In genomic region chr11:32374261-32374711, GRCh38 we compare ENCODE assay signal across 9 cellular contexts.
DNase-seq lines count a peak whose midpoint lies in the region; ATAC-seq, FAIRE-seq and TF ChIP-seq lines count a peak whose summit lies in the region.
"Had no signal": no experiment of that assay in that cellular context is flagged by ENCODE, and none has a peak within 500 bp of the region (broad histone marks: within the 10 kb centered on the region; RNA-seq: fewer than 3 reads in every experiment).

No MANE protein-coding gene starts in this region.

- H3K27ac Mint-ChIP-seq in astrocyte (ENCODE audit: unreplicated experiment) (no peak overlapping the region), nephron progenitor cell (no peak overlapping the region)

- 0 out of 2 replicates have a peak, but pooled peaks cover 15% of the 10 kb centered on the region for H3K27me3 ChIP-seq in GM23248 (replicated peaks; ENCODE audit: insufficient read depth)
- peaks cover 5% of the 10 kb centered on the region for H3K27me3 ChIP-seq in astrocyte (ENCODE audit: insufficient read depth, low read length)

- ATAC-seq in HG03097 (IDR thresholded peaks at IDR 0.05; ENCODE audit: low FRiP score, unreplicated experiment) = no peak

- in situ Hi-C loops in GM23248 (cut with MboI) = no loop called here

- no peaks in the 10 kb centered on the region for H3K9me2 ChIP-seq in GM23248 (ENCODE audit: insufficient read depth)

- H3K4me3 Mint-ChIP-seq in astrocyte (ENCODE audit: unreplicated experiment) (no peak overlapping the region), nephron progenitor cell (no peak overlapping the region)

- H3K4me2 ChIP-seq in GM23248 (ENCODE audit: unreplicated experiment) = no peak overlapping the region
- no peak overlapping the region for H3K4me2 ChIP-seq in astrocyte (ENCODE audit: low read length)

- H3K9ac ChIP-seq in GM23248 (no peak overlapping the region), astrocyte (ENCODE audit: low read length) (no peak overlapping the region)

- H4K20me1 ChIP-seq in GM23248 (ENCODE audit: insufficient read depth) = no peaks in the 10 kb centered on the region; the same call in 1 of the 2 replicates
- H4K20me1 ChIP-seq in astrocyte (ENCODE audit: insufficient read depth, low read length) = no peaks in the 10 kb centered on the region

- H3K4me1 ChIP-seq in GM23248 (ENCODE audit: insufficient read depth) (no peaks in the 10 kb centered on the region), astrocyte (ENCODE audit: insufficient read depth, low read length) (no peaks in the 10 kb centered on the region)

- H3K79me2 ChIP-seq in GM23248 (ENCODE audit: insufficient read depth) = no peaks in the 10 kb centered on the region
- no peaks in the 10 kb centered on the region for H3K79me2 ChIP-seq in astrocyte (ENCODE audit: insufficient read depth, low read length)

- no peak overlapping the region for H2AFZ ChIP-seq in GM23248
- no peak overlapping the region for H2AFZ ChIP-seq in astrocyte (ENCODE audit: low read depth, low read length)

- no peak overlapping the region for H3K4me3 ChIP-seq in GM23248
- no peak overlapping the region for H3K4me3 ChIP-seq in astrocyte (ENCODE audit: insufficient read depth, low read depth, low read length)

- DNase-seq in DMS 273 (lab: John Stamatoyannopoulos, UW; ENCODE audit: unreplicated experiment) (peak; percentile 80), DMS 273 treated with DMSO at 0.1 percent for 48 hours (lab: John Stamatoyannopoulos, UW) (no peak), GM23248 (peak; percentile 39), NCI-H526 (lab: John Stamatoyannopoulos, UW) (peak; percentile 64 to 93), astrocyte (ENCODE audit: low read depth) (no peak), nephron progenitor cell (peak; percentile 43), mucosa of gallbladder (ENCODE audit: low spot score) (no peak)

- peaks cover 3% of the 10 kb centered on the region for H3K9me3 ChIP-seq in GM23248 (ENCODE audit: low read depth)
- H3K9me3 ChIP-seq in astrocyte (ENCODE audit: insufficient read depth, low read depth, low read length) = no peaks in the 10 kb centered on the region

- H3K36me3 Mint-ChIP-seq in astrocyte (ENCODE audit: low read depth, unreplicated experiment) (no peaks in the 10 kb centered on the region), nephron progenitor cell (ENCODE audit: low read depth) (peaks cover 78% of the 10 kb centered on the region)

- H3K4me1 Mint-ChIP-seq in astrocyte (ENCODE audit: low read depth, unreplicated experiment) (no peaks in the 10 kb centered on the region), nephron progenitor cell (peaks cover 11% of the 10 kb centered on the region)

- no peak for FAIRE-seq in astrocyte (lab: Jason Lieb, UNC)
- FAIRE-seq: A204.1 had no signal

- H3K9me3 Mint-ChIP-seq in astrocyte (ENCODE audit: unreplicated experiment) = peaks cover 16% of the 10 kb centered on the region
- H3K9me3 Mint-ChIP-seq in nephron progenitor cell = peaks cover 64% of the 10 kb centered on the region

- no peaks in the 10 kb centered on the region for H3F3A ChIP-seq in GM23248 (ENCODE audit: insufficient read depth)

- H3K36me3 ChIP-seq in GM23248 (ENCODE audit: low read depth) = no peaks in the 10 kb centered on the region
- H3K36me3 ChIP-seq in astrocyte (ENCODE audit: insufficient read depth, low read length) = no peaks in the 10 kb centered on the region

- H3K27ac ChIP-seq in GM23248 (no peak overlapping the region), astrocyte (ENCODE audit: low read depth, low read length) (no peak overlapping the region)

- H3K27me3 Mint-ChIP-seq in astrocyte (ENCODE audit: low read depth, unreplicated experiment) = peaks cover 28% of the 10 kb centered on the region
- H3K27me3 Mint-ChIP-seq in nephron progenitor cell (ENCODE audit: low read depth, poor library complexity) = peaks cover 7% of the 10 kb centered on the region

- WGBS in GM23248 (ENCODE audit: low coverage in 1 of 2, low lambda C conversion rate in 2 of 2, missing lambda C conversion rate in 2 of 2), 2 experiments = 14 to 15% methylated on average over 13 of the region's 13 CpGs

- TF ChIP-seq CTCF in astrocyte (IDR thresholded peaks at IDR 0.05; ENCODE audit: insufficient read depth, low read depth, low read length) (peak; percentile 24), nephron progenitor cell (IDR thresholded peaks at IDR 0.05) (peak; percentile 48)

Comparison
In these comparisons a context has a peak if more than half of its experiments do, and no peak if none do; other contexts are left out.
1. DNase-seq: peak in DMS 273 (single experiment), GM23248 (single experiment), NCI-H526 (2 of 2) and nephron progenitor cell (single experiment); none in DMS 273 treated with DMSO at 0.1 percent for 48 hours (single experiment), astrocyte (single experiment) and mucosa of gallbladder (single experiment).